Comparison of ENCODE assay signal across 13 cellular contexts in genomic region chr3:15520185-15520584, GRCh38. TPM values are rescaled to one million over a fixed set of nuclear protein-coding genes. Genes with fewer than 3 reads are reported as not detected.
DNase-seq lines count a peak whose midpoint lies in the region; ATAC-seq and TF ChIP-seq lines count a peak whose summit lies in the region.
"Had no signal": no experiment of that assay in that cellular context is flagged by ENCODE, and none has a peak within 500 bp of the region (broad histone marks: within the 10 kb centered on the region; RNA-seq: fewer than 3 reads in every experiment).

No MANE protein-coding gene starts in this region.

- H3K27me3 ChIP-seq in gastrocnemius medialis = no peaks in the 10 kb centered on the region

- H3K4me3 ChIP-seq in NB4 (ENCODE audit: low read depth, low read length) (no peak overlapping the region), epithelial cell of esophagus (ENCODE audit: low read length) (no peak overlapping the region), gastrocnemius medialis (peak overlapping the region; percentile 6 to 46 (median 39))

- peak overlapping the region; percentile 88 to 96 (median 90) for H3K27ac ChIP-seq in gastrocnemius medialis

- TF ChIP-seq CTCF in NB4 (IDR thresholded peaks at IDR 0.05; ENCODE audit: low read depth, low read length) = no peak
- no peak for TF ChIP-seq CTCF in epithelial cell of esophagus (IDR thresholded peaks at IDR 0.05; ENCODE audit: insufficient read depth, low read depth, low read length, missing control alignments)
- no peak for TF ChIP-seq CTCF in gastrocnemius medialis (IDR thresholded peaks at IDR 0.05 in 4 of 5, conservative IDR thresholded peaks at IDR 0.05 in 1 of 5)

- DNase-seq in activated CD8-positive, alpha-beta memory T cell treated with anti-CD3 and anti-CD28 coated beads for 4 hours (ENCODE audit: low read depth in 2 of 2) = peak; percentile 8 to 13
- DNase-seq in activated CD8-positive, alpha-beta memory T cell treated with anti-CD3 and anti-CD28 coated beads for 24 hours = no peak
- DNase-seq in NB4 (ENCODE audit: low read depth) = peak; percentile 42
- peak; percentile 37 for DNase-seq in epithelial cell of esophagus (ENCODE audit: low read depth)
- peak; percentile 68 to 75 for DNase-seq in gastrocnemius medialis
- DNase-seq: EL, kidney, NCI-H1092 treated with DMSO at 0.1 percent for 48 hours, NCI-H774 had no signal

- H3K4me1 ChIP-seq in gastrocnemius medialis = peaks cover 56 to 66% of the 10 kb centered on the region in 2 donors

- H3K36me3 ChIP-seq in gastrocnemius medialis = no peaks in the 10 kb centered on the region

- intact Hi-C loops in gastrocnemius medialis (cut with DNase I; ENCODE audit: low total_unique reads) = no loop called here

- in situ Hi-C loops in gastrocnemius medialis (cut with MboI; ENCODE audit: low sequenced_read_pairs in 4 of 4) = no loop called here

- ATAC-seq in gastrocnemius medialis (peak; percentile 82 to 93), GM19035 (IDR thresholded peaks at IDR 0.05; ENCODE audit: unreplicated experiment) (no peak), GM21723 (IDR thresholded peaks at IDR 0.05; ENCODE audit: unreplicated experiment) (no peak), HG03175 (IDR thresholded peaks at IDR 0.05; ENCODE audit: unreplicated experiment) (no peak)
- ATAC-seq: SK-N-SH treated with all-trans-retinoic acid at 6 μM for 48 hours had no signal

- H3K9me3 ChIP-seq in gastrocnemius medialis = no peaks in the 10 kb centered on the region

- TF ChIP-seq POLR2A in NB4 (IDR thresholded peaks at IDR 0.05; ENCODE audit: extremely low read depth, insufficient read length) = no peak
- TF ChIP-seq POLR2A in gastrocnemius medialis (IDR thresholded peaks at IDR 0.05) = peak; percentile 57 to 59

RNA-seq across cellular contexts. Expression of gene COLQ, which starts 1.3 kb away (rescaled TPM):
- total RNA-seq in gastrocnemius medialis = 1 to 10 TPM; 2.8 to 4.7 (median 3.0) TPM

Comparison
In these comparisons a context has a peak if more than half of its experiments do, and no peak if none do; other contexts are left out.
1. H3K4me3 ChIP-seq: peak in gastrocnemius medialis (4 of 4); none in NB4 (single experiment) and epithelial cell of esophagus (single experiment).
2. ATAC-seq: peak in gastrocnemius medialis (2 of 2); none in GM19035 (single experiment), GM21723 (single experiment) and HG03175 (single experiment).